ENCODE assay signal across 1 cellular context in the genomic region with DNA sequence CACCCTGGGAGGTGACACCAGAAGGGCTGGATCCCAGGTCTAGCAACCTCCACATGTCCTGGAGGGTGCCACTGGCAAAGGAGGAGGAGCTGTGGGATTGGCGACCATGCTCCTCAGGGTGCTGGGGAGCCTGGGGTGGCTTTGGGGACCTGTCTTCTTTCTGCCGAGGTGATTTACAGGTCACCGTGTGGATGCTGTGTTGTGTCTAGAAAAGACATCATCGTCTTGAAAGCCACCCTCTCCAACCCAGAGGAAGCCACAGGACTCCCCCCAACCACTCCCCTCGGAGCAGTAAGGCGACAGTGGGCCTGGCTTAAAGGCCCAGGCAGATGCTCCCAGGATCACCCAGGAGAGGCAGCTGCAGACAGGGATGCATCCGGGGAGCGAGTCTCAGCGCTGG.
TF ChIP-seq lines count a peak whose summit lies in the region.

No MANE protein-coding gene starts in this region.

TF ChIP-seq in SK-N-SH treated with all-trans-retinoic acid at 6 μM for 48 hours, 23 proteins besides CTCF, POLR2A, EP300 and RAD21 (continued from another document):
- TF ChIP-seq, protein P1, sequence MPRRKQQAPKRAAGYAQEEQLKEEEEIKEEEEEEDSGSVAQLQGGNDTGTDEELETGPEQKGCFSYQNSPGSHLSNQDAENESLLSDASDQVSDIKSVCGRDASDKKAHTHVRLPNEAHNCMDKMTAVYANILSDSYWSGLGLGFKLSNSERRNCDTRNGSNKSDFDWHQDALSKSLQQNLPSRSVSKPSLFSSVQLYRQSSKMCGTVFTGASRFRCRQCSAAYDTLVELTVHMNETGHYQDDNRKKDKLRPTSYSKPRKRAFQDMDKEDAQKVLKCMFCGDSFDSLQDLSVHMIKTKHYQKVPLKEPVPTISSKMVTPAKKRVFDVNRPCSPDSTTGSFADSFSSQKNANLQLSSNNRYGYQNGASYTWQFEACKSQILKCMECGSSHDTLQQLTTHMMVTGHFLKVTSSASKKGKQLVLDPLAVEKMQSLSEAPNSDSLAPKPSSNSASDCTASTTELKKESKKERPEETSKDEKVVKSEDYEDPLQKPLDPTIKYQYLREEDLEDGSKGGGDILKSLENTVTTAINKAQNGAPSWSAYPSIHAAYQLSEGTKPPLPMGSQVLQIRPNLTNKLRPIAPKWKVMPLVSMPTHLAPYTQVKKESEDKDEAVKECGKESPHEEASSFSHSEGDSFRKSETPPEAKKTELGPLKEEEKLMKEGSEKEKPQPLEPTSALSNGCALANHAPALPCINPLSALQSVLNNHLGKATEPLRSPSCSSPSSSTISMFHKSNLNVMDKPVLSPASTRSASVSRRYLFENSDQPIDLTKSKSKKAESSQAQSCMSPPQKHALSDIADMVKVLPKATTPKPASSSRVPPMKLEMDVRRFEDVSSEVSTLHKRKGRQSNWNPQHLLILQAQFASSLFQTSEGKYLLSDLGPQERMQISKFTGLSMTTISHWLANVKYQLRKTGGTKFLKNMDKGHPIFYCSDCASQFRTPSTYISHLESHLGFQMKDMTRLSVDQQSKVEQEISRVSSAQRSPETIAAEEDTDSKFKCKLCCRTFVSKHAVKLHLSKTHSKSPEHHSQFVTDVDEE (CRISPR knock-in tag; IDR thresholded peaks at IDR 0.05): no peak
- TF ChIP-seq PPARA (CRISPR knock-in tag; IDR thresholded peaks at IDR 0.05; ENCODE audit: borderline replicate concordance) (no peak), RARB (CRISPR knock-in tag; IDR thresholded peaks at IDR 0.05) (no peak)
